Comparison of ENCODE assay signal across 1 cellular context in genomic region chr17:28008526-28008925, GRCh38.
A peak's percentile ranks its signal among the peaks of the same experiment; 100 is the strongest.
TF ChIP-seq lines count a peak whose summit lies in the region.

No MANE protein-coding gene starts in this region.

TF ChIP-seq in K562, 482 proteins besides CTCF, POLR2A, EP300 and RAD21 (continued from another document and continues in another):
- TF ChIP-seq ZBTB40 (IDR thresholded peaks at IDR 0.05) (peak; percentile 84), ZBTB40 (CRISPR knock-in tag; IDR thresholded peaks at IDR 0.05) (peak; percentile 46; the same call in 1 of the 2 replicates), ZNF584 (CRISPR knock-in tag; IDR thresholded peaks at IDR 0.05; ENCODE audit: low read depth) (peak; percentile 67; the same call in 1 of the 2 replicates), NCOA2 (IDR thresholded peaks at IDR 0.05; ENCODE audit: partially characterized antibody in 2 of 2) (no peak), ZNF639 (CRISPR knock-in tag; conservative IDR thresholded peaks at IDR 0.05 in 1 of 2, IDR thresholded peaks at IDR 0.05 in 1 of 2) (peak; percentile 40 to 66; a peak in 2 of 4 replicates), SUPT5H (IDR thresholded peaks at IDR 0.05) (no peak), ZNF175 (CRISPR knock-in tag; IDR thresholded peaks at IDR 0.05; ENCODE audit: low read depth) (0 out of 2 replicates have a peak, but pooled peaks have one; percentile 36), ZNF507 (tag; conservative IDR thresholded peaks at IDR 0.05) (no peak), EHMT2 (IDR thresholded peaks at IDR 0.05) (peak; percentile 100), ZNF766 (CRISPR knock-in tag; conservative IDR thresholded peaks at IDR 0.05) (peak; percentile 94), TEAD2 (tag; IDR thresholded peaks at IDR 0.05) (peak; percentile 68; the same call in 1 of the 2 replicates), JUN (IDR thresholded peaks at IDR 0.05; ENCODE audit: borderline replicate concordance, low read depth, low read length) (no peak), JUN (CRISPR knock-in tag; IDR thresholded peaks at IDR 0.05; ENCODE audit: borderline replicate concordance) (no peak), ATF3 (IDR thresholded peaks at IDR 0.05) (no peak), ATF3 (CRISPR knock-in tag; conservative IDR thresholded peaks at IDR 0.05) (no peak), HDAC2 (IDR thresholded peaks at IDR 0.05) (peak; percentile 86; the same call in 1 of the 2 replicates), SMARCE1 (IDR thresholded peaks at IDR 0.05) (no peak), MYNN (IDR thresholded peaks at IDR 0.05) (no peak), MYNN (CRISPR knock-in tag; IDR thresholded peaks at IDR 0.05) (peak; percentile 65; the same call in 1 of the 2 replicates), ZNF551 (CRISPR knock-in tag; IDR thresholded peaks at IDR 0.05) (no peak), RCOR1 (IDR thresholded peaks at IDR 0.05; ENCODE audit: borderline replicate concordance in 1 of 2, low read depth in 2 of 2, low read length in 2 of 2) (peak in 1 of 2 experiments; percentile 89; a peak in 2 of 4 replicates), ATF1 (CRISPR knock-in tag; IDR thresholded peaks at IDR 0.05) (no peak), ATF1 (tag; IDR thresholded peaks at IDR 0.05) (no peak), HDAC1 (IDR thresholded peaks at IDR 0.05) (peak in 1 of 2 experiments; percentile 85; a peak in 2 of 4 replicates), CBX3 (IDR thresholded peaks at IDR 0.05; ENCODE audit: borderline replicate concordance in 1 of 2, low read length in 2 of 2) (peak in 1 of 2 experiments; percentile 66; a peak in 1 of 3 replicates), ZNF263 (CRISPR knock-in tag; IDR thresholded peaks at IDR 0.05; ENCODE audit: borderline replicate concordance) (peak; percentile 42; the same call in 1 of the 2 replicates), ARID3A (IDR thresholded peaks at IDR 0.05; ENCODE audit: borderline replicate concordance, low read depth, low read length) (peak; percentile 41; the same call in 1 of the 2 replicates), TAF7 (tag; IDR thresholded peaks at IDR 0.05) (no peak), ZNF165 (CRISPR knock-in tag; IDR thresholded peaks at IDR 0.05; ENCODE audit: borderline replicate concordance) (no peak), ZBTB17 (CRISPR knock-in tag; IDR thresholded peaks at IDR 0.05) (no peak), CXXC5 (CRISPR knock-in tag; IDR thresholded peaks at IDR 0.05) (peak; percentile 65), L3MBTL2 (IDR thresholded peaks at IDR 0.05) (no peak), CTBP1 (IDR thresholded peaks at IDR 0.05; ENCODE audit: borderline replicate concordance) (peak; percentile 25; the same call in 1 of the 2 replicates), TEAD4 (IDR thresholded peaks at IDR 0.05; ENCODE audit: low read length) (no peak), TEAD4 (CRISPR knock-in tag; IDR thresholded peaks at IDR 0.05; ENCODE audit: borderline replicate concordance) (no peak), ZBTB1 (CRISPR knock-in tag; IDR thresholded peaks at IDR 0.05; ENCODE audit: borderline replicate concordance, low read depth) (no peak), GTF2A2 (tag; IDR thresholded peaks at IDR 0.05) (no peak), CREBBP (IDR thresholded peaks at IDR 0.05; ENCODE audit: low read depth, low read length) (no peak)
- TF ChIP-seq, protein P1, sequence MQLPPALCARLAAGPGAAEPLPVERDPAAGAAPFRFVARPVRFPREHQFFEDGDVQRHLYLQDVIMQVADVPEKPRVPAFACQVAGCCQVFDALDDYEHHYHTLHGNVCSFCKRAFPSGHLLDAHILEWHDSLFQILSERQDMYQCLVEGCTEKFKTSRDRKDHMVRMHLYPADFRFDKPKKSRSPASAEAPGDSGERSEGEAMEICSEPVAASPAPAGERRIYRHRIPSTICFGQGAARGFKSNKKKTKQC (CRISPR knock-in tag; IDR thresholded peaks at IDR 0.05) = peak; percentile 88
- TF ChIP-seq, protein P2, sequence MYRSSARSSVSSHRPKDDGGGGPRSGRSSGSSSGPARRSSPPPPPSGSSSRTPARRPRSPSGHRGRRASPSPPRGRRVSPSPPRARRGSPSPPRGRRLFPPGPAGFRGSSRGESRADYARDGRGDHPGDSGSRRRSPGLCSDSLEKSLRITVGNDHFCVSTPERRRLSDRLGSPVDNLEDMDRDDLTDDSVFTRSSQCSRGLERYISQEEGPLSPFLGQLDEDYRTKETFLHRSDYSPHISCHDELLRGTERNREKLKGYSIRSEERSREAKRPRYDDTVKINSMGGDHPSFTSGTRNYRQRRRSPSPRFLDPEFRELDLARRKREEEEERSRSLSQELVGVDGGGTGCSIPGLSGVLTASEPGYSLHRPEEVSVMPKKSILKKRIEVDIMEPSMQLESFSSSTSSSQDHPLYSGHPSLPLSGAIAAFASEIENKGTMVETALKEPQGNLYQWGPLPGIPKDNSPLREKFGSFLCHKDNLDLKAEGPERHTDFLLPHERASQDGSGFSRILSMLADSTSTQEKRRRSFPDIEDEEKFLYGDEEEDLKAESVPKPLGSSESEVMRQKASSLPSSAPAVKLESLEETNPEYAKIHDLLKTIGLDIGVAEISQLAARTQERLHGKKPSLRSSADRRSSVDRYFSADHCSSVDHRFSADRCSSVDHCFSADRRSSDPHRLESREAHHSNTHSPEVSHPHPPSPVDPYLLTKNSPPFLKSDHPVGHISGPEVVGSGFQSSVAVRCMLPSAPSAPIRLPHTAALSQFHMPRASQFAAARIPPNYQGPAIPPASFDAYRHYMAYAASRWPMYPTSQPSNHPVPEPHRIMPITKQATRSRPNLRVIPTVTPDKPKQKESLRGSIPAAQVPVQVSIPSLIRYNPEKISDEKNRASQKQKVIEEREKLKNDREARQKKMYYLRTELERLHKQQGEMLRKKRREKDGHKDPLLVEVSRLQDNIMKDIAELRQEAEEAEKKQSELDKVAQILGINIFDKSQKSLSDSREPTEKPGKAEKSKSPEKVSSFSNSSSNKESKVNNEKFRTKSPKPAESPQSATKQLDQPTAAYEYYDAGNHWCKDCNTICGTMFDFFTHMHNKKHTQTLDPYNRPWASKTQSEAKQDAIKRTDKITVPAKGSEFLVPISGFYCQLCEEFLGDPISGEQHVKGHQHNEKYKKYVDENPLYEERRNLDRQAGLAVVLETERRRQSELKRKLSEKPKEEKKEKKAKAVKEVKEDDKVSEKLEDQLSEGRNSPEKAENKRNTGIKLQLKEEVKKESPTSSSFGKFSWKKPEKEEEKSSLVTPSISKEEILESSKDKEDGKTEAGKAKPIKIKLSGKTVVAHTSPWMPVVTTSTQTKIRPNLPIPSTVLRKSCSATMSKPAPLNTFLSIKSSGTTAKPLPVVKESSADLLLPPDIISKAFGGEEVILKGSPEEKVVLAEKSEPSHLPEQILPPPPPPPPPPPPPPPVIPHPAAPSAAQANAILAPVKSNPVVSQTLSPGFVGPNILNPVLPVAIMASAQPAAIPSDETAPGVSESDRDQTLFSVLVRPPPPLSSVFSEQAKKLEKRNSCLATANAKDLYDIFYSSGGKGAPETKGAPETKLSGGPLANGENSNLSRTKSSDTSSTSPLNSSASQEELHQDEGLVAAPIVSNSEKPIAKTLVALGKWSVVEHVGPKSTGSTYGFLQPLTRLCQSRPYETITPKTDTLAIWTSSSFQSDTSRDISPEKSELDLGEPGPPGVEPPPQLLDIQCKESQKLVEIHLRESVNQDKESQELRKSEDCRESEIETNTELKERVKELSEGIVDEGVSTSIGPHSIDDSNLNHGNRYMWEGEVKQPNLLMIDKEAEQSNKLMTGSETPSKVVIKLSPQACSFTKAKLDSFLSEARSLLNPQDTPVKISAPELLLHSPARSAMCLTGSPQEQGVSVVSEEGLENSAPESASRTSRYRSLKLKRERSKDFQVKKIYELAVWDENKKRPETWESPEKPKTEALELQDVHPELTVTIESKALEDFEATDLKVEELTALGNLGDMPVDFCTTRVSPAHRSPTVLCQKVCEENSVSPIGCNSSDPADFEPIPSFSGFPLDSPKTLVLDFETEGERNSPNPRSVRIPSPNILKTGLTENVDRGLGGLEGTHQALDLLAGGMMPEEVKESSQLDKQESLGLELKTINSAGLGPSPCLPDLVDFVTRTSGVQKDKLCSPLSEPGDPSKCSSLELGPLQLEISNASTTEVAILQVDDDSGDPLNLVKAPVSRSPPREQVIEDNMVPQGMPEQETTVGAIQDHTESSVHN (IDR thresholded peaks at IDR 0.05; ENCODE audit: borderline replicate concordance in 1 of 2, low read depth in 1 of 2) = no peak
